Comparison of ENCODE assay signal across 8 cellular contexts in the genomic region with DNA sequence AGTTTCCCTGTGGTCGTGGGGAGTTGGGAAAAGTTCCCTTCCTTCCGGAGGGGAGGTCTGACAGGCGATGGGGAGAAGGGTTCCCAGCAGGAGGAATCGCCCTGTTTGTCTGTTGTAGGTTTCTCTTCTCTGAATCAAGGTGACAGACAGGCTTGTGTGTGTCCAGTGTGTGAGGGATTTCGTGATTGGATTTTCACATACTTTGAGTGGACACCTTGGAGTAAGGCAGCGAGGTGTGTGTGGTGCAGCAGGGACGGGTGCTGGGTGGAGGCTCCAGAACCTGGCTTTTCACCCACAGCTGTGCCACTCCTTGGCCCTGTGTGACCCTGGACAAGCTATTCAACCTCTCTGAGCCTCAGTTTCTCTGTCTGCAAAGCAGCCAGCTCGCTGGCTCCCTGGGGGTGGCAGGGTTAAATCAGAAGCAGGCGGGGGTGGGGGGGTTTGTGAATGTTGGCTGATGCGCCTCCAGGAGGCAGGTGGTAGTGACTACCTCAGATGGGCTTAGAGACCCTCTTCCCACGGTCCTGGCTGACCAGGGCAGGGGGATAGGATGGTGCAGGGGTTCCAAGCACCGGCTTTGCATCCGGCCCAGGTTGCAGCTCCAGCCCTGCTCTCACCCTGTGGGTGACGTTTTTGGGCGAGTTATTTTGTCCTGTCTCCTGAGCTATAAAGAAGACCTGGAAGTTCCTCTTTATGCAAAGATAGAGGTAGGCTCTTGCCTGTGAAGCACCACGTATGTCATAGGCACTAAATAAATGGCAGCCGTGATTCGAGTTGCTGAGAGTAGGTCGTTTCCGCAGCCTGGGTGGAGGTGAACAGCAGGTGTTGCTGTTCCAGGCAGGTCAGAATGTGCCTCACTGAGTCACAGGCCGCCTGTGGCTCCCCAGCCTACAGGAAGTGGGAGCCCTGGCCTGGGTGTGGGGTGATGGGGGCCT. TPM values are rescaled to one million over a fixed set of nuclear protein-coding genes. Genes with fewer than 3 reads are reported as not detected.
DNase-seq lines count a peak whose midpoint lies in the region; ATAC-seq and TF ChIP-seq lines count a peak whose summit lies in the region.

No MANE protein-coding gene starts in this region.

- peak overlapping the region; percentile 80 to 81 for H3K9ac ChIP-seq in duodenal mucosa (ENCODE audit: low read depth in 1 of 2, low read length in 2 of 2)
- peak overlapping the region; percentile 77 for H3K9ac ChIP-seq in mucosa of stomach (ENCODE audit: low read length)

- ATAC-seq in HG02798 (IDR thresholded peaks at IDR 0.05; ENCODE audit: poor library complexity, unreplicated experiment) (no peak), GM21786 (IDR thresholded peaks at IDR 0.05; ENCODE audit: unreplicated experiment) (no peak)

- peak overlapping the region; percentile 43 for H3K4me3 ChIP-seq in A673 (ENCODE audit: low read depth, low read length, poor library complexity, severe bottlenecking)
- H3K4me3 ChIP-seq in duodenal mucosa (ENCODE audit: low read depth in 1 of 2, low read length in 2 of 2): peak overlapping the region; percentile 64 to 76
- peak overlapping the region; percentile 32 for H3K4me3 ChIP-seq in mucosa of stomach (ENCODE audit: low read length)

- intact Hi-C loops in A673 (cut with micrococcal nuclease; ENCODE audit: unreplicated experiment): no loop called here

- BruUV-seq in A673 (replicated peaks; lab: Mats Ljungman, UMichigan): no TSS peak

- H3K27me3 ChIP-seq in A673 (replicated peaks; ENCODE audit: insufficient read depth, low read depth, low read length, poor library complexity): no peaks in the 10 kb centered on the region
- no peaks in the 10 kb centered on the region for H3K27me3 ChIP-seq in duodenal mucosa (ENCODE audit: control insufficient read depth in 1 of 2, insufficient read depth in 2 of 2, low read length in 2 of 2)
- no peaks in the 10 kb centered on the region for H3K27me3 ChIP-seq in mucosa of stomach (ENCODE audit: control insufficient read depth, insufficient read depth, low read length)

- H3K4me1 ChIP-seq in A673 (ENCODE audit: insufficient read depth, low read length, poor library complexity, severe bottlenecking) (peaks cover 10% of the 10 kb centered on the region), duodenal mucosa (ENCODE audit: control insufficient read depth in 1 of 2, insufficient read depth in 2 of 2, low read length in 2 of 2) (peaks cover 34 to 42% of the 10 kb centered on the region in 2 donors), mucosa of stomach (ENCODE audit: control insufficient read depth, insufficient read depth, low read length) (peaks cover 33% of the 10 kb centered on the region)

- POLR2A ChIA-PET in A673 (lab: Charles Lee; ENCODE audit: low non-redundant PET): no interaction called here

- H3K36me3 ChIP-seq in A673 (ENCODE audit: insufficient read depth, low read length, poor library complexity, severe bottlenecking) (no peaks in the 10 kb centered on the region), duodenal mucosa (ENCODE audit: control insufficient read depth in 1 of 2, insufficient read depth in 2 of 2, low read length in 2 of 2) (no peaks in the 10 kb centered on the region), mucosa of stomach (ENCODE audit: control insufficient read depth, insufficient read depth, low read length) (no peaks in the 10 kb centered on the region)

- H3K9me3 ChIP-seq in A673 (ENCODE audit: low read depth, low read length, poor library complexity, severe bottlenecking): no peaks in the 10 kb centered on the region
- no peaks in the 10 kb centered on the region for H3K9me3 ChIP-seq in duodenal mucosa (ENCODE audit: control insufficient read depth in 1 of 2, low read length in 2 of 2)
- H3K9me3 ChIP-seq in mucosa of stomach (ENCODE audit: control insufficient read depth, low read length): no peaks in the 10 kb centered on the region

- CTCF ChIA-PET in A673 (lab: Charles Lee): interaction anchor here (0.7 kb wide), 1 partner anchor 235 kb away, joined by 3 read pairs; no protein-coding TSS in a partner anchor

- peak overlapping the region; percentile 5 for H3K27ac ChIP-seq in A673 (ENCODE audit: low read depth, low read length, poor library complexity, severe bottlenecking)
- peak overlapping the region; percentile 79 for H3K27ac ChIP-seq in duodenal mucosa (ENCODE audit: low read depth, low read length)

- no peak for DNase-seq in A673 (ENCODE audit: low spot score)
- DNase-seq in Kasumi-1 (lab: John Stamatoyannopoulos, UW): peak; percentile 9 to 11
- DNase-seq in activated T-cell treated with anti-CD3 and anti-CD28 coated beads, Interleukin-2, amount 50 U/mL, for 1 hour: no peak
- DNase-seq in NCI-H1092 treated with DMSO at 0.1 percent for 48 hours (lab: John Stamatoyannopoulos, UW): no peak

- TF ChIP-seq CTCF in A673 (conservative IDR thresholded peaks at IDR 0.05; ENCODE audit: low read depth, low read length): no peak

RNA-seq across cellular contexts. Expression of gene BDKRB2, which starts 0.7 kb away (rescaled TPM):
- total RNA-seq in A673 (2021): 0.21 and 0.31 TPM in 2 replicates

RNA-seq across cellular contexts. Expression of gene BDKRB1, which starts 50.7 kb away (rescaled TPM):
- total RNA-seq in A673 (2021): not detected in 2 replicates

Comparison
In these comparisons a context has a peak if more than half of its experiments do, and no peak if none do; other contexts are left out.
1. DNase-seq: peak in Kasumi-1 (2 of 2); none in A673 (single experiment), activated T-cell treated with anti-CD3 and anti-CD28 coated beads, Interleukin-2, amount 50 U/mL, for 1 hour (single experiment) and NCI-H1092 treated with DMSO at 0.1 percent for 48 hours (single experiment).
2. Peak in every context shown above with its lines, with median percentiles within 50 percentile points of each other: H3K4me3 ChIP-seq.